23 cellular contexts compared by ENCODE assay signal in genomic region chr16:75496546-75496945, GRCh38. TPM values are rescaled to one million over a fixed set of nuclear protein-coding genes. Genes with fewer than 3 reads are reported as not detected.
"Had no signal": no experiment of that assay in that cellular context is flagged by ENCODE, and none has a peak within 500 bp of the region (broad histone marks: within the 10 kb centered on the region; RNA-seq: fewer than 3 reads in every experiment).

No MANE protein-coding gene starts in this region.

- H3K27ac Mint-ChIP-seq: activated CD4-positive, alpha-beta T cell treated with anti-CD3 and anti-CD28 coated beads, Interleukin-2, amount 10 ng/mL, durations not matched to agents 24 days and 14 days; activated CD8-positive, alpha-beta memory T cell treated with anti-CD3 and anti-CD28 coated beads, Interleukin-2, amount 10 ng/mL, durations not matched to agents 7 days and 5 days; activated naive CD4-positive, alpha-beta T cell treated with anti-CD3 and anti-CD28 coated beads, Interleukin-2, amount 50 U/mL, for 24 hours; activated T-cell treated with anti-CD3 and anti-CD28 coated beads, Interleukin-2, amount 50 U/mL, for 24 hours; activated T-helper 1 cell treated with anti-CD3 and anti-CD28 coated beads, Interleukin-12 subunit alpha, Interleukin-12 subunit beta, Interleukin-2, Interleukin-4 antibody, amounts not matched to agents 30 ng/mL and 10 ng/mL and 1 ng/mL, durations not matched to agents 14 hours and 24 hours and 36 hours; IgD-negative memory B cell; T-helper 1 cell treated with Interleukin-12 subunit alpha and Interleukin-12 subunit beta and Interleukin-4 antibody, amounts not matched to agents 30 μg/mL and 1 μg/mL, for 36 hours; WTC11 had no signal

- H3K36me3 Mint-ChIP-seq: activated CD8-positive, alpha-beta memory T cell treated with anti-CD3 and anti-CD28 coated beads, Interleukin-2, amount 10 ng/mL, durations not matched to agents 7 days and 5 days; IgD-negative memory B cell; WTC11 had no signal

- DNase-seq: activated CD4-positive, alpha-beta T cell treated with anti-CD3 and anti-CD28 coated beads for 1 hour; activated CD4-positive, alpha-beta T cell treated with anti-CD3 and anti-CD28 coated beads, Interleukin-2, amount 10 ng/mL, durations not matched to agents 24 days and 14 days; activated CD4-positive, alpha-beta T cell treated with anti-CD3 and anti-CD28 coated beads, Interleukin-2, amount 50 U/mL, for 48 hours; activated CD8-positive, alpha-beta memory T cell treated with anti-CD3 and anti-CD28 coated beads, Interleukin-2, amount 10 ng/mL, durations not matched to agents 7 days and 5 days; activated effector memory CD4-positive, alpha-beta T cell treated with Interleukin-2 at 50 U/mL for 16 hours; activated naive CD4-positive, alpha-beta T cell; activated T-cell treated with anti-CD3 and anti-CD28 coated beads, Interleukin-2, amount 50 U/mL, for 24 hours; KG1; NCI-H1092; NCI-H1417; NCI-H1694 treated with DMSO at 0.1 percent for 48 hours; NCI-H2029 treated with DMSO at 0.1 percent for 48 hours; NCI-H446; NCI-H524; PC-3; SHP77 treated with DMSO at 0.1 percent for 48 hours had no signal

- H3K9me3 Mint-ChIP-seq: activated CD4-positive, alpha-beta T cell treated with anti-CD3 and anti-CD28 coated beads, Interleukin-2, amount 10 ng/mL, durations not matched to agents 24 days and 14 days; activated naive CD4-positive, alpha-beta T cell treated with anti-CD3 and anti-CD28 coated beads, Interleukin-2, amount 50 U/mL, for 24 hours; activated T-cell treated with anti-CD3 and anti-CD28 coated beads, Interleukin-2, amount 50 U/mL, for 24 hours; activated T-helper 1 cell treated with anti-CD3 and anti-CD28 coated beads, Interleukin-12 subunit alpha, Interleukin-12 subunit beta, Interleukin-2, Interleukin-4 antibody, amounts not matched to agents 30 ng/mL and 10 ng/mL and 1 ng/mL, durations not matched to agents 14 hours and 24 hours and 36 hours; IgD-negative memory B cell; T-helper 1 cell treated with Interleukin-12 subunit alpha and Interleukin-12 subunit beta and Interleukin-4 antibody, amounts not matched to agents 30 μg/mL and 1 μg/mL, for 36 hours; WTC11 had no signal

- H3K4me3 Mint-ChIP-seq: activated CD4-positive, alpha-beta T cell treated with anti-CD3 and anti-CD28 coated beads, Interleukin-2, amount 10 ng/mL, durations not matched to agents 24 days and 14 days; activated CD8-positive, alpha-beta memory T cell treated with anti-CD3 and anti-CD28 coated beads, Interleukin-2, amount 10 ng/mL, durations not matched to agents 7 days and 5 days; activated naive CD4-positive, alpha-beta T cell treated with anti-CD3 and anti-CD28 coated beads, Interleukin-2, amount 50 U/mL, for 24 hours; activated T-cell treated with anti-CD3 and anti-CD28 coated beads, Interleukin-2, amount 50 U/mL, for 24 hours; activated T-helper 1 cell treated with anti-CD3 and anti-CD28 coated beads, Interleukin-12 subunit alpha, Interleukin-12 subunit beta, Interleukin-2, Interleukin-4 antibody, amounts not matched to agents 30 ng/mL and 10 ng/mL and 1 ng/mL, durations not matched to agents 14 hours and 24 hours and 36 hours; T-helper 1 cell treated with Interleukin-12 subunit alpha and Interleukin-12 subunit beta and Interleukin-4 antibody, amounts not matched to agents 30 μg/mL and 1 μg/mL, for 36 hours; WTC11 had no signal

- ATAC-seq: activated CD8-positive, alpha-beta memory T cell treated with anti-CD3 and anti-CD28 coated beads, Interleukin-2, amount 10 ng/mL, durations not matched to agents 7 days and 5 days; PC-3; WTC11 had no signal

RNA-seq across cellular contexts. Expression of gene CHST6, which starts 1.3 kb away (rescaled TPM):
- total RNA-seq: activated CD4-positive, alpha-beta T cell treated with anti-CD3 and anti-CD28 coated beads, Interleukin-2, amount 10 ng/mL, durations not matched to agents 24 days and 14 days; activated T-helper 1 cell treated with anti-CD3 and anti-CD28 coated beads, Interleukin-12 subunit alpha, Interleukin-12 subunit beta, Interleukin-2, Interleukin-4 antibody, amounts not matched to agents 30 ng/mL and 10 ng/mL and 1 ng/mL, durations not matched to agents 14 hours and 24 hours and 36 hours had no signal

RNA-seq across cellular contexts. Expression of gene CHST5, which starts 39.4 kb away (rescaled TPM):
- total RNA-seq: activated CD4-positive, alpha-beta T cell treated with anti-CD3 and anti-CD28 coated beads, Interleukin-2, amount 10 ng/mL, durations not matched to agents 24 days and 14 days; activated T-helper 1 cell treated with anti-CD3 and anti-CD28 coated beads, Interleukin-12 subunit alpha, Interleukin-12 subunit beta, Interleukin-2, Interleukin-4 antibody, amounts not matched to agents 30 ng/mL and 10 ng/mL and 1 ng/mL, durations not matched to agents 14 hours and 24 hours and 36 hours; LHCN-M2; MCF 10A; WTC11 had no signal
- polyA plus RNA-seq: IgD-negative memory B cell had no signal
